Comparison of ENCODE assay signal across 8 cellular contexts in the genomic region with DNA sequence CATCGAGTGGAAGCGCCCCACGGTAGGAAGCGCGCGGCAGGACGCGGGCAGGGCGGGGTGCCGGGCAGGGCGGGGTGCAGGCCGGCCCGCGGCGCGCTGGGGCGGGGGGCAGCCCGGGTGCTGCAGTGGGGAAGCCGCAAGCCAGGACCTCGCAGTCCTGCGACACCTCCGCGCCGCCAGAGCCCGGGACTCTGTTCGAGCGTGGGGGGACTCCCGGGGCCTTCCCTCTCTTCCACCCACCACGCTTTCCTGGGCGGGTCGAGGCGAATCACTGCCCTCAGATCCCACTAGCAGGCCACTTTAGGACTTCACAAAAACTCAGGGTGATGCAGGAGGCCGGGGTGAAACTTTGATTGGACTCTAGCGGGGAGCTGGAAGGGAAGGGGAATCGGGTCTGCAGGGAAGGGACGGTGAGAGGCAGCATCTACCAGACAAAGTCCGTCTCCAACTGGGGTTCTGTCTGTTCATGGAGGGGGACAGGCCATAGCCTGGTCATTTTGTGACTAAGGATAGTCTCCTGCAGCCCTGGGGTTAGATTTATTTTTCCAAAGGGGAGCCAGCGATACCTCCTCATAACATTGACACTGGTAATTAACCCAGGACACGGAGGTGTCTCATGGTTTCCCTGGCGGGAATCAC. TPM values are rescaled to one million over a fixed set of nuclear protein-coding genes. Genes with fewer than 3 reads are reported as not detected.
DNase-seq lines count a peak whose midpoint lies in the region; ATAC-seq and TF ChIP-seq lines count a peak whose summit lies in the region.

No MANE protein-coding gene starts in this region.

- DNase-seq in AG04450 (ENCODE audit: low read depth, low spot score) (no peak), cerebellar nuclear complex (lab: John Stamatoyannopoulos, UW) (no peak)
- peak; percentile 53 for DNase-seq in activated CD4-positive, alpha-beta T cell treated with anti-CD3 and anti-CD28 coated beads for 48 hours
- DNase-seq in effector memory CD8-positive, alpha-beta T cell: peak in 2 of 3 experiments; percentile 27 to 43

- no peak for TF ChIP-seq CTCF in AG04450 (IDR thresholded peaks at IDR 0.05; ENCODE audit: low read depth, low read length)

- H3K9ac ChIP-seq in mucosa of stomach (ENCODE audit: low read length): peak overlapping the region; percentile 96

- no peaks in the 10 kb centered on the region for H3K27me3 ChIP-seq in AG04450 (ENCODE audit: control insufficient read depth, insufficient read depth, low read length)
- H3K27me3 ChIP-seq in mucosa of stomach (ENCODE audit: control insufficient read depth, insufficient read depth, low read length): no peaks in the 10 kb centered on the region
- peaks cover 3% of the 10 kb centered on the region for H3K27me3 ChIP-seq in thymus (ENCODE audit: control insufficient read depth, insufficient read depth)

- peaks cover 58 to 60% of the 10 kb centered on the region in 2 donors for H3K4me1 Mint-ChIP-seq in effector memory CD8-positive, alpha-beta T cell (ENCODE audit: low read depth in 2 of 2)

- H3K4me3 ChIP-seq in AG04450 (ENCODE audit: low read depth, low read length) (peak overlapping the region; percentile 95), mucosa of stomach (ENCODE audit: low read length) (peak overlapping the region; percentile 88), thymus (ENCODE audit: low read length) (peak overlapping the region; percentile 58)

- WGBS in thymus: 18% methylated on average over 40 of the region's 40 CpGs

- H3K9me3 ChIP-seq in AG04450 (ENCODE audit: control insufficient read depth, insufficient read depth, low read length) (no peaks in the 10 kb centered on the region), mucosa of stomach (ENCODE audit: control insufficient read depth, low read length) (no peaks in the 10 kb centered on the region), thymus (ENCODE audit: control insufficient read depth) (no peaks in the 10 kb centered on the region)

- H3K4me1 ChIP-seq in mucosa of stomach (ENCODE audit: control insufficient read depth, insufficient read depth, low read length) (peaks cover 74% of the 10 kb centered on the region), thymus (ENCODE audit: control insufficient read depth, insufficient read depth, low read length) (peaks cover 5% of the 10 kb centered on the region)

- H3K4me3 Mint-ChIP-seq in effector memory CD8-positive, alpha-beta T cell: peak overlapping the region; percentile 89 to 93

- POLR2A ChIA-PET in AG04450 (lab: Yijun Ruan, JAX): interaction anchor here (0.6 to 1.5 kb wide), 3 partner anchors 12 to 36 kb away, joined by 3 to 9 read pairs (median 4); no protein-coding TSS in a partner anchor

- H3K36me3 Mint-ChIP-seq in effector memory CD8-positive, alpha-beta T cell (ENCODE audit: insufficient read depth): peaks cover 19% of the 10 kb centered on the region

- peak overlapping the region; percentile 94 to 95 for H3K27ac Mint-ChIP-seq in effector memory CD8-positive, alpha-beta T cell

- CTCF ChIA-PET in AG04450 (lab: Charles Lee): interaction anchor here (0.6 to 1.7 kb wide), 6 partner anchors 8 to 45 kb away, joined by 3 to 9 read pairs (median 4); no protein-coding TSS in a partner anchor

- H3K27me3 Mint-ChIP-seq in effector memory CD8-positive, alpha-beta T cell: no peaks in the 10 kb centered on the region

- H3K27ac ChIP-seq in AG04450 (ENCODE audit: low read depth, low read length): peak overlapping the region; percentile 93
- peak overlapping the region; percentile 76 for H3K27ac ChIP-seq in thymus (ENCODE audit: low read depth)

- H3K9me3 Mint-ChIP-seq in effector memory CD8-positive, alpha-beta T cell: no peaks in the 10 kb centered on the region

- ATAC-seq in GM19328 (IDR thresholded peaks at IDR 0.05; ENCODE audit: unreplicated experiment): peak; percentile 35
- ATAC-seq in HG03342 (IDR thresholded peaks at IDR 0.05; ENCODE audit: unreplicated experiment): peak; percentile 33
- ATAC-seq in effector memory CD8-positive, alpha-beta T cell (replicated peaks): peak; percentile 48

- H3K36me3 ChIP-seq in mucosa of stomach (ENCODE audit: control insufficient read depth, insufficient read depth, low read length) (peaks cover 9% of the 10 kb centered on the region), thymus (ENCODE audit: control insufficient read depth, insufficient read depth) (no peaks in the 10 kb centered on the region)

RNA-seq across cellular contexts. Expression of a gene that starts 0.6 kb away (rescaled TPM):
- polyA plus RNA-seq in AG04450 (2011; rRNA removed) (417 and 433 TPM in 2 replicates), thymus (60.5 TPM)
- 355 and 396 TPM in 2 replicates for polyA minus RNA-seq in AG04450 (2011; rRNA and poly(A)+ RNA removed)

RNA-seq across cellular contexts. Expression of a gene that starts 47.5 kb away (rescaled TPM):
- polyA plus RNA-seq in AG04450 (2011; rRNA removed) (not detected in 2 replicates), thymus (2.6 TPM)
- polyA minus RNA-seq in AG04450 (2011; rRNA and poly(A)+ RNA removed): not detected in 2 replicates

Comparison
In these comparisons a context has a peak if more than half of its experiments do, and no peak if none do; other contexts are left out.
1. DNase-seq: peak in activated CD4-positive, alpha-beta T cell treated with anti-CD3 and anti-CD28 coated beads for 48 hours (single experiment) and effector memory CD8-positive, alpha-beta T cell (2 of 3); none in AG04450 (single experiment) and cerebellar nuclear complex (0 of 2).
2. Peak in every context shown above with its lines, with median percentiles within 50 percentile points of each other: H3K4me3 ChIP-seq and ATAC-seq.